Comparison of ENCODE assay signal across 13 cellular contexts in genomic region chr16:76656951-76657498, GRCh38.
DNase-seq lines count a peak whose midpoint lies in the region; ATAC-seq and TF ChIP-seq lines count a peak whose summit lies in the region.
"Had no signal": no experiment of that assay in that cellular context is flagged by ENCODE, and none has a peak within 500 bp of the region (broad histone marks: within the 10 kb centered on the region; RNA-seq: fewer than 3 reads in every experiment).

No MANE protein-coding gene starts in this region.

- no peaks in the 10 kb centered on the region for H3K4me1 ChIP-seq in heart left ventricle
- H3K4me1 ChIP-seq in smooth muscle cell (ENCODE audit: low read depth), result no peaks in the 10 kb centered on the region
- H3K4me1 ChIP-seq in uterus, result no peaks in the 10 kb centered on the region

- H3K27ac ChIP-seq in heart left ventricle, result no peak overlapping the region
- no peak overlapping the region for H3K27ac ChIP-seq in smooth muscle cell (ENCODE audit: low read depth)
- no peak overlapping the region for H3K27ac ChIP-seq in uterus

- H3F3A ChIP-seq in smooth muscle cell (ENCODE audit: low read depth), result no peaks in the 10 kb centered on the region

- TF ChIP-seq CTCF in heart left ventricle (IDR thresholded peaks at IDR 0.05) (no peak), smooth muscle cell (IDR thresholded peaks at IDR 0.05; ENCODE audit: borderline replicate concordance, insufficient read depth, poor library complexity, severe bottlenecking) (no peak), uterus (IDR thresholded peaks at IDR 0.05) (no peak), WTC11 (IDR thresholded peaks at IDR 0.05) (no peak)

- no peaks in the 10 kb centered on the region for H3K4me1 Mint-ChIP-seq in WTC11

- ATAC-seq in Right ventricle myocardium inferior, result peak; percentile 48
- ATAC-seq in heart left ventricle, result no peak
- no peak for ATAC-seq in WTC11
- ATAC-seq: GM12878 had no signal

- no peaks in the 10 kb centered on the region for H3K36me3 ChIP-seq in heart left ventricle
- H3K36me3 ChIP-seq in smooth muscle cell (ENCODE audit: low read depth), result no peaks in the 10 kb centered on the region
- H3K36me3 ChIP-seq in uterus, result no peaks in the 10 kb centered on the region

- no peaks in the 10 kb centered on the region for H4K20me1 ChIP-seq in smooth muscle cell (ENCODE audit: low read depth)

- CTCF ChIA-PET in WTC11 (lab: Charles Lee), result no interaction called here

- H3K9me3 Mint-ChIP-seq in WTC11, result peaks cover 43% of the 10 kb centered on the region
- H3K9me3 Mint-ChIP-seq: CD4-positive, alpha-beta T cell had no signal

- H2AFZ ChIP-seq in smooth muscle cell (ENCODE audit: low read depth), result peak overlapping the region; percentile 26

- no peak for DNase-seq in Right ventricle myocardium inferior (ENCODE audit: missing footprints)
- DNase-seq in heart left ventricle, result no peak
- DNase-seq in NCI-H2227 (lab: John Stamatoyannopoulos, UW; ENCODE audit: unreplicated experiment), result peak; percentile 4
- peak; percentile 91 for DNase-seq in SK-N-DZ (ENCODE audit: low spot score)
- no peak for DNase-seq in smooth muscle cell (lab: John Stamatoyannopoulos, UW; ENCODE audit: unreplicated experiment)
- DNase-seq in uterus, result no peak
- DNase-seq in WTC11 (ENCODE audit: low spot score), result no peak
- DNase-seq: Calu3; CD4-positive, alpha-beta T cell; DMS 273 treated with DMSO at 0.1 percent for 48 hours; HCEC 1CT; HFFc6 had no signal

- H3K79me2 ChIP-seq in smooth muscle cell (ENCODE audit: low read depth), result no peaks in the 10 kb centered on the region

- H3K27me3 ChIP-seq in heart left ventricle, result peaks cover 0 to 5% (median 0%) of the 10 kb centered on the region in 9 donors
- H3K27me3 ChIP-seq in smooth muscle cell (ENCODE audit: low read depth), result peaks cover 11% of the 10 kb centered on the region
- no peaks in the 10 kb centered on the region for H3K27me3 ChIP-seq in uterus

- H3K4me3 ChIP-seq in heart left ventricle (no peak overlapping the region), smooth muscle cell (no peak overlapping the region), uterus (no peak overlapping the region)
- H3K4me3 ChIP-seq: GM12878 had no signal

- H3K27ac Mint-ChIP-seq in WTC11, result no peak overlapping the region
- H3K27ac Mint-ChIP-seq: CD4-positive, alpha-beta T cell; HFFc6 had no signal

- POLR2A ChIA-PET in WTC11 (lab: Charles Lee), result no interaction called here

- intact Hi-C loops in Right ventricle myocardium inferior (cut with DNase I), result no loop called here
- intact Hi-C loops in heart left ventricle (cut with DNase I), result loop anchor here in 4 of 10 donors (10.0 kb wide), 3 partner anchors 382 to 518 kb away; partner anchors contain the start of gene CNTNAP4 (in 1 of the 4)
- intact Hi-C loops in uterus (cut with DNase I; ENCODE audit: low total_unique reads), result no loop called here

- peaks cover 14% of the 10 kb centered on the region for H3K36me3 Mint-ChIP-seq in WTC11

- no peaks in the 10 kb centered on the region for H3K9me3 ChIP-seq in heart left ventricle
- no peaks in the 10 kb centered on the region for H3K9me3 ChIP-seq in smooth muscle cell (replicated peaks; ENCODE audit: low read depth)
- H3K9me3 ChIP-seq in uterus, result no peaks in the 10 kb centered on the region

- peaks cover 2% of the 10 kb centered on the region; the same call in 1 of the 2 replicates for H3K27me3 Mint-ChIP-seq in WTC11 (ENCODE audit: low read depth)
- H3K27me3 Mint-ChIP-seq: CD4-positive, alpha-beta T cell had no signal

- WGBS in heart left ventricle, 4 donors, result 65 to 74% (median 68%) methylated on average over 7 of the region's 7 CpGs
- WGBS in smooth muscle cell (ENCODE audit: low lambda C conversion rate), result 68% methylated on average over 7 of the region's 7 CpGs

- H3K4me3 Mint-ChIP-seq in WTC11, result no peak overlapping the region
- H3K4me3 Mint-ChIP-seq: CD4-positive, alpha-beta T cell; HFFc6 had no signal

- H3K4me2 ChIP-seq in smooth muscle cell, result no peak overlapping the region

- H3K9ac ChIP-seq in smooth muscle cell (ENCODE audit: low read depth), result no peak overlapping the region

- TF ChIP-seq POLR2A in heart left ventricle (IDR thresholded peaks at IDR 0.05), result no peak
- no peak for TF ChIP-seq POLR2A in uterus (IDR thresholded peaks at IDR 0.05)

TF ChIP-seq in WTC11, 78 proteins besides CTCF, POLR2A, EP300 and RAD21:
- TF ChIP-seq ELF4 (CRISPR knock-in tag; IDR thresholded peaks at IDR 0.05; ENCODE audit: low read depth) (no peak), MYBL2 (CRISPR knock-in tag; IDR thresholded peaks at IDR 0.05) (no peak), SMAD3 (CRISPR knock-in tag; IDR thresholded peaks at IDR 0.05; ENCODE audit: borderline replicate concordance) (no peak), USF1 (CRISPR knock-in tag; IDR thresholded peaks at IDR 0.05) (no peak), E2F1 (CRISPR knock-in tag; IDR thresholded peaks at IDR 0.05) (no peak), ZSCAN18 (CRISPR knock-in tag; IDR thresholded peaks at IDR 0.05) (no peak), ATF1 (CRISPR knock-in tag; IDR thresholded peaks at IDR 0.05) (no peak), SOX15 (CRISPR knock-in tag; IDR thresholded peaks at IDR 0.05) (no peak), CREM (CRISPR knock-in tag; IDR thresholded peaks at IDR 0.05) (no peak), NFATC4 (CRISPR knock-in tag; IDR thresholded peaks at IDR 0.05) (no peak), ZNF281 (CRISPR knock-in tag; IDR thresholded peaks at IDR 0.05) (no peak), ERG (CRISPR knock-in tag; IDR thresholded peaks at IDR 0.05) (no peak)

Comparison
In these comparisons a context has a peak if more than half of its experiments do, and no peak if none do; other contexts are left out.
1. DNase-seq: peak in NCI-H2227 (single experiment) and SK-N-DZ (single experiment); none in Right ventricle myocardium inferior (single experiment), heart left ventricle (0 of 5), smooth muscle cell (single experiment), uterus (0 of 2) and WTC11 (single experiment).